Comparison of ENCODE assay signal across 9 cellular contexts in genomic region chr11:3835100-3835485, GRCh38. TPM values are rescaled to one million over a fixed set of nuclear protein-coding genes. Genes with fewer than 3 reads are reported as not detected.
DNase-seq lines count a peak whose midpoint lies in the region; ATAC-seq and TF ChIP-seq lines count a peak whose summit lies in the region.
"Had no signal": no experiment of that assay in that cellular context is flagged by ENCODE, and none has a peak within 500 bp of the region (broad histone marks: within the 10 kb centered on the region; RNA-seq: fewer than 3 reads in every experiment).

No MANE protein-coding gene starts in this region.

- POLR2A ChIA-PET in PC-3 (lab: Charles Lee; ENCODE audit: unreplicated experiment) = no interaction called here

- H3K4me2 ChIP-seq in PC-3 (ENCODE audit: low read length) = no peak overlapping the region

- H2AFZ ChIP-seq in PC-3 (ENCODE audit: low read length) = no peak overlapping the region

- H3K4me1 ChIP-seq in PC-3 (ENCODE audit: insufficient read depth, low read length) = peaks cover 11% of the 10 kb centered on the region
- peaks cover 77 to 81% of the 10 kb centered on the region in 2 donors for H3K4me1 ChIP-seq in duodenal mucosa (ENCODE audit: control insufficient read depth in 1 of 2, insufficient read depth in 2 of 2, low read length in 2 of 2)
- H3K4me1 ChIP-seq in neutrophil (ENCODE audit: control insufficient read depth in 1 of 2, insufficient read depth in 1 of 2, low read depth in 1 of 2, low read length in 1 of 2) = peaks cover 78 to 89% of the 10 kb centered on the region in 2 experiments

- H3F3A ChIP-seq in PC-3 (ENCODE audit: low read length, unreplicated experiment) = no peaks in the 10 kb centered on the region

- no peak overlapping the region for H3K4me3 ChIP-seq in PC-3 (ENCODE audit: low read length)
- peak overlapping the region; percentile 9 to 23 for H3K4me3 ChIP-seq in duodenal mucosa (ENCODE audit: low read depth in 1 of 2, low read length in 2 of 2)
- peak overlapping the region; percentile 93 to 99 for H3K4me3 ChIP-seq in neutrophil (ENCODE audit: low read depth in 1 of 2, low read length in 1 of 2)

- H3K9me3 ChIP-seq in PC-3 (ENCODE audit: low read length) (no peaks in the 10 kb centered on the region), duodenal mucosa (ENCODE audit: control insufficient read depth in 1 of 2, low read length in 2 of 2) (no peaks in the 10 kb centered on the region), neutrophil (no peaks in the 10 kb centered on the region)

- H3K79me2 ChIP-seq in PC-3 (ENCODE audit: low read length) = peaks cover 84% of the 10 kb centered on the region

- H3K36me3 ChIP-seq in PC-3 (ENCODE audit: low read depth, low read length) = peaks cover 6% of the 10 kb centered on the region; the same call in 1 of the 2 replicates
- H3K36me3 ChIP-seq in duodenal mucosa (ENCODE audit: control insufficient read depth in 1 of 2, insufficient read depth in 2 of 2, low read length in 2 of 2) = peaks cover 0 to 10% of the 10 kb centered on the region in 2 donors
- peaks cover 35% of the 10 kb centered on the region for H3K36me3 ChIP-seq in neutrophil

- H3K27ac ChIP-seq in PC-3 (ENCODE audit: low read length) (no peak overlapping the region), duodenal mucosa (ENCODE audit: low read depth, low read length) (no peak overlapping the region), neutrophil (peak overlapping the region; percentile 98)

- ATAC-seq in PC-3 = peak; percentile 21; the same call in 1 of the 2 replicates
- ATAC-seq in HG03159 (IDR thresholded peaks at IDR 0.05; ENCODE audit: unreplicated experiment) = no peak

- H3K27me3 ChIP-seq in PC-3 (ENCODE audit: low read length) (no peaks in the 10 kb centered on the region), duodenal mucosa (ENCODE audit: control insufficient read depth in 1 of 2, insufficient read depth in 2 of 2, low read length in 2 of 2) (no peaks in the 10 kb centered on the region), neutrophil (no peaks in the 10 kb centered on the region)

- intact Hi-C loops in PC-3 (cut with micrococcal nuclease) = no loop called here

- peaks cover 12% of the 10 kb centered on the region for H4K20me1 ChIP-seq in PC-3 (ENCODE audit: low read length)

- TF ChIP-seq CTCF in PC-3 (conservative IDR thresholded peaks at IDR 0.05; ENCODE audit: low read depth, low read length) (no peak), neutrophil (IDR thresholded peaks at IDR 0.05) (no peak)

- no peaks in the 10 kb centered on the region for H3K9me2 ChIP-seq in PC-3 (replicated peaks; ENCODE audit: low read length)

- CTCF ChIA-PET in PC-3 (lab: Charles Lee) = no interaction called here

- DNase-seq in ELR (ENCODE audit: low read depth) (peak; percentile 41), PC-3 (no peak), kidney glomerular epithelial cell (lab: John Stamatoyannopoulos, UW) (no peak), NCI-H2081 treated with DMSO at 0.1 percent for 48 hours (lab: John Stamatoyannopoulos, UW) (no peak), HT-29 (ENCODE audit: low spot score) (no peak)
- DNase-seq: NCI-H1417 had no signal

- H3K9ac ChIP-seq in PC-3 (ENCODE audit: low read length) (no peak overlapping the region), duodenal mucosa (ENCODE audit: low read depth in 1 of 2, low read length in 2 of 2) (no peak overlapping the region)

- no TSS peak for BruUV-seq in PC-3 (replicated peaks; lab: Mats Ljungman, UMichigan)

RNA-seq across cellular contexts. Expression of gene RHOG, which starts 5.7 kb away (rescaled TPM):
- total RNA-seq in PC-3 (2014; rRNA removed) = 31.2 and 33.5 TPM in 2 replicates
- 53.4 and 58.9 TPM in 2 replicates for total RNA-seq in HT-29 (2014; rRNA removed; shearing (Covaris generic))

RNA-seq across cellular contexts. Expression of gene STIM1, which starts 20.4 kb away (rescaled TPM):
- total RNA-seq in PC-3 (2014; rRNA removed) = 22.8 and 31.9 TPM in 2 replicates
- 28.3 and 29.4 TPM in 2 replicates for total RNA-seq in HT-29 (2014; rRNA removed; shearing (Covaris generic))

RNA-seq across cellular contexts. Expression of gene PGAP2, which starts 26.7 kb away (rescaled TPM):
- 21.7 and 25.9 TPM in 2 replicates for total RNA-seq in PC-3 (2014; rRNA removed)
- total RNA-seq in HT-29 (2014; rRNA removed; shearing (Covaris generic)) = 40.9 and 41.3 TPM in 2 replicates

RNA-seq across cellular contexts. Expression of gene NUP98, which starts 37.7 kb away (rescaled TPM):
- total RNA-seq in PC-3 (2014; rRNA removed) = 128 and 136 TPM in 2 replicates
- 151 and 165 TPM in 2 replicates for total RNA-seq in HT-29 (2014; rRNA removed; shearing (Covaris generic))
